8 cellular contexts compared by ENCODE assay signal in the genomic region with DNA sequence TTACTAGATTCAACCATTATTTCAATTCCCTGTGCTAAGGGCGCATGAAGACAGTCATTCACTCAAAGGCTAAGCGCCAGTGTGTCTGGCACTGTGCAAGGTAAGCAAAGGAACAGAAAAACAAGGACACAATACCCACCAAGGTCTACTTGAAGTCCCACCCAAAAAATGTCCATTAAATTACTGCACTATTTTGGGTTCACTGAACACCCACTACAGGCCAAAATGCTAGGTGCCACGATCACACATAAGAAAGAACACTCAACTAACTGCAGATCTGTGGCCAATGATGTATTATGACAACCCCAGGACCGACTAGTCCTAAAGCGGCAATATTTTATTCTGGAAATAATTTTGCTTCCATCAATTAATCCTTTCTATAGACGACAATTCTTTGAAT. TPM values are rescaled to one million over a fixed set of nuclear protein-coding genes. Genes with fewer than 3 reads are reported as not detected.
DNase-seq lines count a peak whose midpoint lies in the region; ATAC-seq and TF ChIP-seq lines count a peak whose summit lies in the region.

No MANE protein-coding gene starts in this region.

- peaks cover 60% of the 10 kb centered on the region for H3K79me2 ChIP-seq in hepatocyte

- no peak overlapping the region for H2AFZ ChIP-seq in hepatocyte

- H3K4me1 Mint-ChIP-seq in activated T-cell treated with anti-CD3 and anti-CD28 coated beads, Interleukin-2, amount 50 U/mL, for 72 hours (ENCODE audit: low read depth): peaks cover 49% of the 10 kb centered on the region
- H3K4me1 Mint-ChIP-seq in WTC11: peaks cover 37% of the 10 kb centered on the region

- H4K20me1 ChIP-seq in hepatocyte (ENCODE audit: insufficient read depth, poor library complexity, severe bottlenecking): peaks cover 32% of the 10 kb centered on the region

- H3K27me3 ChIP-seq in hepatocyte (no peaks in the 10 kb centered on the region), stomach (no peaks in the 10 kb centered on the region)

- H3K4me2 ChIP-seq in hepatocyte: peak overlapping the region; percentile 78

- peaks cover 0 to 3% of the 10 kb centered on the region in 2 donors for H3K36me3 Mint-ChIP-seq in activated T-cell treated with anti-CD3 and anti-CD28 coated beads, Interleukin-2, amount 50 U/mL, for 72 hours (ENCODE audit: insufficient read depth in 2 of 2)
- no peaks in the 10 kb centered on the region for H3K36me3 Mint-ChIP-seq in WTC11

- H3K9me3 Mint-ChIP-seq in activated T-cell treated with anti-CD3 and anti-CD28 coated beads, Interleukin-2, amount 50 U/mL, for 72 hours: no peaks in the 10 kb centered on the region
- H3K9me3 Mint-ChIP-seq in WTC11: peaks cover 3% of the 10 kb centered on the region

- no peak for TF ChIP-seq POLR2A in stomach (IDR thresholded peaks at IDR 0.05)

- peak overlapping the region; percentile 100 for H3K27ac ChIP-seq in hepatocyte
- H3K27ac ChIP-seq in stomach: peak overlapping the region in 4 of 5 donors; percentile 55 to 99 (median 97)

- no peaks in the 10 kb centered on the region for H3K36me3 ChIP-seq in hepatocyte (replicated peaks; ENCODE audit: insufficient read depth, low read depth)
- no peaks in the 10 kb centered on the region for H3K36me3 ChIP-seq in stomach

- POLR2A ChIA-PET in WTC11 (lab: Charles Lee): no interaction called here

- TF ChIP-seq CTCF in WTC11 (IDR thresholded peaks at IDR 0.05) (no peak), hepatocyte (IDR thresholded peaks at IDR 0.05; ENCODE audit: poor library complexity) (no peak), stomach (IDR thresholded peaks at IDR 0.05) (no peak), GM10266 (IDR thresholded peaks at IDR 0.05; ENCODE audit: control insufficient read depth, insufficient read depth, low read depth, missing control alignments) (no peak)

- intact Hi-C loops in stomach (cut with DNase I; ENCODE audit: low total_unique reads): no loop called here

- no peak for ATAC-seq in activated T-cell treated with anti-CD3 and anti-CD28 coated beads, Interleukin-2, amount 50 U/mL, for 72 hours (replicated peaks in 1 of 2)
- no peak for ATAC-seq in WTC11
- no peak for ATAC-seq in HG02973 (IDR thresholded peaks at IDR 0.05; ENCODE audit: unreplicated experiment)

- CTCF ChIA-PET in WTC11 (lab: Charles Lee): no interaction called here

- H3K4me1 ChIP-seq in hepatocyte (ENCODE audit: insufficient read depth): peaks cover 22% of the 10 kb centered on the region
- H3K4me1 ChIP-seq in stomach: peaks cover 32 to 63% (median 47%) of the 10 kb centered on the region in 4 donors

- H3K9me3 ChIP-seq in hepatocyte (ENCODE audit: low read depth) (no peaks in the 10 kb centered on the region), stomach (no peaks in the 10 kb centered on the region)

- peak overlapping the region; percentile 87 for H3K4me3 ChIP-seq in hepatocyte
- peak overlapping the region; percentile 79 to 95 (median 92) for H3K4me3 ChIP-seq in stomach

- no peaks in the 10 kb centered on the region for H3K9me2 ChIP-seq in hepatocyte (replicated peaks; ENCODE audit: insufficient read depth)

- no peak for TF ChIP-seq EP300 in stomach (IDR thresholded peaks at IDR 0.05)

- no peak for DNase-seq in activated T-cell treated with anti-CD3 and anti-CD28 coated beads, Interleukin-2, amount 50 U/mL, for 72 hours
- DNase-seq in activated T-cell treated with anti-CD3 and anti-CD28 coated beads, Interleukin-2, amount 50 U/mL, for 48 hours: no peak
- DNase-seq in WTC11 (ENCODE audit: low spot score) (no peak), hepatocyte (ENCODE audit: low spot score) (no peak), stomach (no peak), NCI-H226 (no peak), GM10266 (ENCODE audit: extremely low spot score) (no peak)

- H3K4me3 Mint-ChIP-seq in activated T-cell treated with anti-CD3 and anti-CD28 coated beads, Interleukin-2, amount 50 U/mL, for 72 hours: peak overlapping the region; percentile 93 to 94
- H3K4me3 Mint-ChIP-seq in WTC11: peak overlapping the region; percentile 94

- 71% methylated on average over 6 of the region's 6 CpGs for WGBS in hepatocyte (ENCODE audit: low lambda C conversion rate, missing lambda C conversion rate)
- 25 to 43% (median 28%) methylated on average over 6 of the region's 6 CpGs for WGBS in stomach, 5 donors

- H3K27me3 Mint-ChIP-seq in activated T-cell treated with anti-CD3 and anti-CD28 coated beads, Interleukin-2, amount 50 U/mL, for 72 hours (ENCODE audit: low read depth): no peaks in the 10 kb centered on the region
- H3K27me3 Mint-ChIP-seq in WTC11 (ENCODE audit: low read depth): peaks cover 3% of the 10 kb centered on the region; the same call in 1 of the 2 replicates

- H3K27ac Mint-ChIP-seq in activated T-cell treated with anti-CD3 and anti-CD28 coated beads, Interleukin-2, amount 50 U/mL, for 72 hours: peak overlapping the region; percentile 86
- no peak overlapping the region for H3K27ac Mint-ChIP-seq in WTC11

TF ChIP-seq in WTC11, 78 proteins besides CTCF, POLR2A, EP300 and RAD21:
- TF ChIP-seq ZNF138 (CRISPR knock-in tag; conservative IDR thresholded peaks at IDR 0.05) (no peak), CDX4 (CRISPR knock-in tag; IDR thresholded peaks at IDR 0.05; ENCODE audit: borderline replicate concordance) (no peak), GABPB1 (CRISPR knock-in tag; IDR thresholded peaks at IDR 0.05) (no peak), MYBL2 (CRISPR knock-in tag; IDR thresholded peaks at IDR 0.05) (no peak), ZNF425 (CRISPR knock-in tag; conservative IDR thresholded peaks at IDR 0.05) (no peak)
- TF ChIP-seq, protein P1, sequence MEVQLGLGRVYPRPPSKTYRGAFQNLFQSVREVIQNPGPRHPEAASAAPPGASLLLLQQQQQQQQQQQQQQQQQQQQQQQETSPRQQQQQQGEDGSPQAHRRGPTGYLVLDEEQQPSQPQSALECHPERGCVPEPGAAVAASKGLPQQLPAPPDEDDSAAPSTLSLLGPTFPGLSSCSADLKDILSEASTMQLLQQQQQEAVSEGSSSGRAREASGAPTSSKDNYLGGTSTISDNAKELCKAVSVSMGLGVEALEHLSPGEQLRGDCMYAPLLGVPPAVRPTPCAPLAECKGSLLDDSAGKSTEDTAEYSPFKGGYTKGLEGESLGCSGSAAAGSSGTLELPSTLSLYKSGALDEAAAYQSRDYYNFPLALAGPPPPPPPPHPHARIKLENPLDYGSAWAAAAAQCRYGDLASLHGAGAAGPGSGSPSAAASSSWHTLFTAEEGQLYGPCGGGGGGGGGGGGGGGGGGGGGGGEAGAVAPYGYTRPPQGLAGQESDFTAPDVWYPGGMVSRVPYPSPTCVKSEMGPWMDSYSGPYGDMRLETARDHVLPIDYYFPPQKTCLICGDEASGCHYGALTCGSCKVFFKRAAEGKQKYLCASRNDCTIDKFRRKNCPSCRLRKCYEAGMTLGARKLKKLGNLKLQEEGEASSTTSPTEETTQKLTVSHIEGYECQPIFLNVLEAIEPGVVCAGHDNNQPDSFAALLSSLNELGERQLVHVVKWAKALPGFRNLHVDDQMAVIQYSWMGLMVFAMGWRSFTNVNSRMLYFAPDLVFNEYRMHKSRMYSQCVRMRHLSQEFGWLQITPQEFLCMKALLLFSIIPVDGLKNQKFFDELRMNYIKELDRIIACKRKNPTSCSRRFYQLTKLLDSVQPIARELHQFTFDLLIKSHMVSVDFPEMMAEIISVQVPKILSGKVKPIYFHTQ (CRISPR knock-in tag; IDR thresholded peaks at IDR 0.05): no peak

RNA-seq across cellular contexts. Expression of gene TMEM131, which starts 1.8 kb away (rescaled TPM):
- 10 to 100 TPM; 40.3 to 40.5 TPM for total RNA-seq in activated T-cell treated with anti-CD3 and anti-CD28 coated beads, Interleukin-2, amount 50 U/mL, for 72 hours
- total RNA-seq in WTC11 (2021) (18.6 to 21.9 TPM (median 19.4 TPM) in 3 replicates), hepatocyte (36.9 and 42.1 TPM in 2 replicates), stomach (100 to 1,000 TPM in 2 of 5 donors, 10 to 100 TPM in 3; 33.8 to 119 (median 79.7) TPM)
- polyA plus RNA-seq in hepatocyte (17.5 and 21.1 TPM in 2 replicates), stomach (1 to 10 TPM; 4.4 to 7.4 (median 5.8) TPM)
